9 cellular contexts compared by ENCODE assay signal in the genomic region with DNA sequence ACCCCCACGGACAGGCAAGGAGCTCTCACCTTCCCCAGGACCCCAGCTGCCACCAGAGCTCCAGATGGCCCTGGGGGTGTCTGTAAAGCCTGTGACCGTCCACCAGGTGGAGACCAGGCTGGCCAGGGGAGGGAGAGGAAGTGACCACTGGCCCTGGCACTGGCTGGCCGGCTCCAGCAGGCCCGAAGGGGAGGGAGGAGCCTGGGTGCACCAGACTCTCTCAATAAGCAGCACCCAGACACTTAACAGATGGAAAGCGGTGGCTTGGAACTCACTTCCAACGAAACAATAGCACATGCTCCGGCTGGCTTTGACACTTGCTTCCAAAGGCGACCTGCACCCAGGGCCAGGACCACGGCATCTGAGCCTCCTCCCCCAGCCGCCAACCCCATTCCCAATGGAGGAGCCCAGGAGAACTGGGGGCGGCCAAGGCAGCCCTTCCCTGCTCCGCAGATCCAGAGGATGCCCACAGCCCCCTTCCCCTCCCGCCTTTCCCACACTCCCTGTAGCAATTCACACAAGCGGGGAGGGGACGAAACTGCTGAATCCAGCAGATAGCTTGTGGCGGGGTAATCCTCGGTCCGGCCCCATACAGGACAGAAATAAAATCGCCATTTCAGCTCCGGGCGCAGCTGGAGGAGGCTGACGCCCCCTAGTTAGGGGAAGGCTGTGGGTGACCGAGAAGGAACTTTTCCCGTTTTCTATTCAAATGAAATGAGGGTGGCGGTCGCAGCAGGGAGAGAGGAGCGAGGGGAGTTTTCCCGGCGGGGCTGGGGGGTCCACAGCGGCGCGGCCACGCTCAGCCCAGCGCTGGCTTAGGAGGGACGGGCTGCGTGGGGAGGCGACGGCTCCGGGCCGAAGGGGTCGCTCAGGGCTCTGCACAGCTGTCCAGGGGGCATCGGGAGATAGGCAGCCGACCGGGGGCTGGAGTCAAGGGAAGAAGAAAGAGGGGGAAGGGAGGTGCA. TPM values are rescaled to one million over a fixed set of nuclear protein-coding genes. Genes with fewer than 3 reads are reported as not detected.
DNase-seq lines count a peak whose midpoint lies in the region; ATAC-seq and TF ChIP-seq lines count a peak whose summit lies in the region.
"Had no signal": no experiment of that assay in that cellular context is flagged by ENCODE, and none has a peak within 500 bp of the region (broad histone marks: within the 10 kb centered on the region; RNA-seq: fewer than 3 reads in every experiment).

No MANE protein-coding gene starts in this region.

- peak overlapping the region in 6 of 7 donors; percentile 22 to 61 (median 47) for H3K27ac Mint-ChIP-seq in CD4-positive, alpha-beta memory T cell

- no peak overlapping the region for H3K27ac ChIP-seq in CD4-positive, alpha-beta memory T cell (ENCODE audit: low read depth, low read length)
- no peak overlapping the region for H3K27ac ChIP-seq in psoas muscle
- H3K27ac ChIP-seq: KMS-11 had no signal

- CTCF ChIA-PET in CD4-positive, alpha-beta memory T cell (lab: Charles Lee; ENCODE audit: partially characterized antibody): interaction anchor here (1.2 to 4.3 kb wide), 2 partner anchors 60 to 166 kb away, joined by 3 to 34 read pairs; no protein-coding TSS in a partner anchor

- H3K4me3 Mint-ChIP-seq in CD4-positive, alpha-beta memory T cell: peak overlapping the region; percentile 41 to 93 (median 75)

- H3K9me3 Mint-ChIP-seq in CD4-positive, alpha-beta memory T cell: no peaks in the 10 kb centered on the region

- no peaks in the 10 kb centered on the region for H3K9me3 ChIP-seq in CD4-positive, alpha-beta memory T cell (ENCODE audit: control insufficient read depth in 1 of 2, low read length in 2 of 2)
- H3K9me3 ChIP-seq in psoas muscle: no peaks in the 10 kb centered on the region

- peak; percentile 28; the same call in 1 of the 2 replicates for TF ChIP-seq CTCF in LNCaP clone FGC (IDR thresholded peaks at IDR 0.05; ENCODE audit: control insufficient read depth, extremely low read depth, insufficient read depth)
- TF ChIP-seq CTCF in psoas muscle (IDR thresholded peaks at IDR 0.05): peak; percentile 42

- no peaks in the 10 kb centered on the region for H3K36me3 ChIP-seq in CD4-positive, alpha-beta memory T cell (ENCODE audit: insufficient read depth, low read length)
- no peaks in the 10 kb centered on the region for H3K36me3 ChIP-seq in psoas muscle (ENCODE audit: insufficient read depth in 1 of 2, low read depth in 1 of 2)

- ATAC-seq in psoas muscle (peak; percentile 55 to 82 (median 75)), HG02642 (IDR thresholded peaks at IDR 0.05; ENCODE audit: poor library complexity, unreplicated experiment) (no peak)

- peaks cover 7 to 39% (median 14%) of the 10 kb centered on the region in 4 donors for H3K4me1 Mint-ChIP-seq in CD4-positive, alpha-beta memory T cell

- peaks cover 4 to 5% of the 10 kb centered on the region in 2 donors for H3K27me3 Mint-ChIP-seq in CD4-positive, alpha-beta memory T cell

- no peak overlapping the region for H3K4me3 ChIP-seq in CD4-positive, alpha-beta memory T cell (ENCODE audit: low read length in 2 of 2)
- H3K4me3 ChIP-seq in LNCaP clone FGC (ENCODE audit: low read depth, low read length) (no peak overlapping the region), psoas muscle (peak overlapping the region; percentile 58)

- peaks cover 12% of the 10 kb centered on the region for H3K27me3 ChIP-seq in CD4-positive, alpha-beta memory T cell (ENCODE audit: insufficient read depth, low read length)
- H3K27me3 ChIP-seq in psoas muscle (ENCODE audit: insufficient read depth in 3 of 3, low read length in 2 of 3): peaks cover 0 to 69% (median 19%) of the 10 kb centered on the region in 3 donors

- DNase-seq in CD4-positive, alpha-beta memory T cell: peak in 1 of 5 donors; percentile 10
- DNase-seq in LNCaP clone FGC (ENCODE audit: low read depth) (no peak), amygdala (lab: John Stamatoyannopoulos, UW) (peak in 44 of 56 donors; percentile 32 to 77 (median 55)), hippocampal formation (lab: John Stamatoyannopoulos, UW) (peak; percentile 59 to 67), psoas muscle (peak; percentile 73 to 80), NK-92 (lab: John Stamatoyannopoulos, UW; ENCODE audit: unreplicated experiment) (no peak), NCI-H510A treated with DMSO at 0.1 percent for 48 hours (lab: John Stamatoyannopoulos, UW) (no peak)

- H3K4me1 ChIP-seq in CD4-positive, alpha-beta memory T cell (ENCODE audit: insufficient read depth, low read length): peaks cover 20% of the 10 kb centered on the region
- H3K4me1 ChIP-seq in psoas muscle: peaks cover 6% of the 10 kb centered on the region

- H3K36me3 Mint-ChIP-seq in CD4-positive, alpha-beta memory T cell: no peaks in the 10 kb centered on the region

- intact Hi-C loops in CD4-positive, alpha-beta memory T cell (cut with micrococcal nuclease): no loop called here
- intact Hi-C loops in psoas muscle (cut with DNase I): loop anchor here in 1 of 2 donors (10.0 kb wide), 1 partner anchor 162 kb away; no protein-coding TSS in a partner anchor

- WGBS in psoas muscle, 3 donors: 2 to 4% (median 3%) methylated on average over 40 to 44 of the region's 44 CpGs

- POLR2A ChIA-PET in CD4-positive, alpha-beta memory T cell (lab: Charles Lee; ENCODE audit: partially characterized antibody): interaction anchor here (1.2 to 1.4 kb wide), 2 partner anchors 158 to 166 kb away, joined by 3 to 4 read pairs; no protein-coding TSS in a partner anchor

RNA-seq across cellular contexts. Expression of a gene that starts 0.6 kb away (rescaled TPM):
- 1 to 10 TPM; 6.9 to 9.2 TPM for total RNA-seq in CD4-positive, alpha-beta memory T cell
- polyA plus RNA-seq in CD4-positive, alpha-beta memory T cell: 1 to 10 TPM; 2.2 to 3.7 TPM
- 1 to 10 TPM; 1.4 to 4.3 (median 1.8) TPM for total RNA-seq in psoas muscle
- polyA plus RNA-seq in psoas muscle: 1 to 10 TPM; 1.2 to 1.8 (median 1.8) TPM

Comparison
In these comparisons a context has a peak if more than half of its experiments do, and no peak if none do; other contexts are left out.
1. DNase-seq: peak in amygdala (44 of 56), hippocampal formation (2 of 2) and psoas muscle (2 of 2); none in LNCaP clone FGC (single experiment), NK-92 (single experiment) and NCI-H510A treated with DMSO at 0.1 percent for 48 hours (single experiment).